In genomic region chr9:137670391-137671195, GRCh38 we compare ENCODE assay signal across 1 cellular context.
TF ChIP-seq lines count a peak whose summit lies in the region.

No MANE protein-coding gene starts in this region.

TF ChIP-seq in HepG2, 621 proteins besides CTCF, POLR2A, EP300 and RAD21 (continued from another document and continues in another):
- 0 out of 2 replicates have a peak, but pooled peaks have one; percentile 56 for TF ChIP-seq ZNF441 (CRISPR knock-in tag; IDR thresholded peaks at IDR 0.05; ENCODE audit: borderline replicate concordance)
- TF ChIP-seq ZKSCAN5 (CRISPR knock-in tag; IDR thresholded peaks at IDR 0.05): 0 out of 2 replicates have a peak, but pooled peaks have one; percentile 35
- peak; percentile 66; the same call in 1 of the 2 replicates for TF ChIP-seq ZNF556 (CRISPR knock-in tag; IDR thresholded peaks at IDR 0.05; ENCODE audit: borderline replicate concordance)
- TF ChIP-seq NR2F6 (IDR thresholded peaks at IDR 0.05): no peak
- peak; percentile 74 for TF ChIP-seq NR2F6 (CRISPR knock-in tag; IDR thresholded peaks at IDR 0.05)
- 0 out of 2 replicates have a peak, but pooled peaks have one; percentile 27 for TF ChIP-seq ZNF83 (CRISPR knock-in tag; IDR thresholded peaks at IDR 0.05; ENCODE audit: borderline replicate concordance)
- TF ChIP-seq ZFP37 (CRISPR knock-in tag; IDR thresholded peaks at IDR 0.05; ENCODE audit: borderline replicate concordance): peak; percentile 39; the same call in 1 of the 2 replicates
- peak; percentile 55; the same call in 1 of the 2 replicates for TF ChIP-seq ZSCAN29 (CRISPR knock-in tag; conservative IDR thresholded peaks at IDR 0.05)
- peak; percentile 45; the same call in 1 of the 2 replicates for TF ChIP-seq FOXK2 (IDR thresholded peaks at IDR 0.05)
- TF ChIP-seq ZFP36L2 (CRISPR knock-in tag; IDR thresholded peaks at IDR 0.05): no peak
- peak; percentile 89 for TF ChIP-seq MNT (IDR thresholded peaks at IDR 0.05)
- peak; percentile 73; the same call in 1 of the 2 replicates for TF ChIP-seq HINFP (CRISPR knock-in tag; IDR thresholded peaks at IDR 0.05; ENCODE audit: low read depth)
- TF ChIP-seq CBX2 (IDR thresholded peaks at IDR 0.05; ENCODE audit: low read depth, low read length): no peak
- TF ChIP-seq CBX2 (CRISPR knock-in tag; IDR thresholded peaks at IDR 0.05; ENCODE audit: low read depth): no peak
- TF ChIP-seq MTF2 (CRISPR knock-in tag; IDR thresholded peaks at IDR 0.05; ENCODE audit: borderline replicate concordance): peak; percentile 41; the same call in 1 of the 2 replicates
- TF ChIP-seq ZNF782 (CRISPR knock-in tag; IDR thresholded peaks at IDR 0.05; ENCODE audit: borderline replicate concordance): peak; percentile 83; the same call in 1 of the 2 replicates
- TF ChIP-seq ZXDC (CRISPR knock-in tag; IDR thresholded peaks at IDR 0.05): no peak
- no peak for TF ChIP-seq SNAPC4 (CRISPR knock-in tag; IDR thresholded peaks at IDR 0.05)
- TF ChIP-seq TCF7L2 (IDR thresholded peaks at IDR 0.05; ENCODE audit: low read depth, low read length): no peak
- TF ChIP-seq CENPBD1 (CRISPR knock-in tag; IDR thresholded peaks at IDR 0.05; ENCODE audit: borderline replicate concordance, low read depth): no peak
- TF ChIP-seq RXRB (CRISPR knock-in tag; IDR thresholded peaks at IDR 0.05; ENCODE audit: borderline replicate concordance): peak; percentile 73
- no peak for TF ChIP-seq POGZ (CRISPR knock-in tag; IDR thresholded peaks at IDR 0.05)
- peak; percentile 78; the same call in 1 of the 2 replicates for TF ChIP-seq ZNF318 (CRISPR knock-in tag; IDR thresholded peaks at IDR 0.05)
- peak; percentile 93; the same call in 1 of the 2 replicates for TF ChIP-seq SOX5 (CRISPR knock-in tag; IDR thresholded peaks at IDR 0.05; ENCODE audit: borderline replicate concordance)
- TF ChIP-seq ELF1 (CRISPR knock-in tag; IDR thresholded peaks at IDR 0.05): no peak
- TF ChIP-seq ARID5B (CRISPR knock-in tag; IDR thresholded peaks at IDR 0.05): peak; percentile 82
- TF ChIP-seq KAT7 (CRISPR knock-in tag; IDR thresholded peaks at IDR 0.05; ENCODE audit: borderline replicate concordance): no peak
- TF ChIP-seq SATB2 (CRISPR knock-in tag; IDR thresholded peaks at IDR 0.05): no peak
- no peak for TF ChIP-seq E2F5 (CRISPR knock-in tag; conservative IDR thresholded peaks at IDR 0.05)
